Comparison of ENCODE assay signal across 8 cellular contexts in genomic region chr17:2592974-2593845, GRCh38. TPM values are rescaled to one million over a fixed set of nuclear protein-coding genes. Genes with fewer than 3 reads are reported as not detected.
DNase-seq lines count a peak whose midpoint lies in the region; TF ChIP-seq lines count a peak whose summit lies in the region.

PAFAH1B1 (plus strand) TSS chr17:2593654; CDS start chr17:2638289, 44,635 bp downstream.

- intact Hi-C loops in ovary (cut with DNase I), result loop anchor here in 1 of 4 donors (10.0 kb wide), 1 partner anchor 112 kb away; no protein-coding TSS in a partner anchor

- no peaks in the 10 kb centered on the region for H3K27me3 Mint-ChIP-seq in activated naive CD8-positive, alpha-beta T cell
- peaks cover 5% of the 10 kb centered on the region for H3K27me3 Mint-ChIP-seq in glutamatergic neuron (ENCODE audit: unreplicated experiment)

- peak; percentile 65 for DNase-seq in GM04504 (ENCODE audit: low read depth)
- peak; percentile 94 for DNase-seq in HEK293T (ENCODE audit: extremely low spot score)
- DNase-seq in MV-4-11 (lab: John Stamatoyannopoulos, UW), result peak; percentile 76
- DNase-seq in SKM-1 treated with dmso at 0.1 percent for 144 hours (lab: John Stamatoyannopoulos, UW; ENCODE audit: unreplicated experiment), result peak; percentile 61
- peak; percentile 95 for DNase-seq in glutamatergic neuron
- peak; percentile 90 to 96 (median 92) for DNase-seq in ovary

- H3K4me1 Mint-ChIP-seq in activated naive CD8-positive, alpha-beta T cell (ENCODE audit: low read depth), result peaks cover 30% of the 10 kb centered on the region
- no peaks in the 10 kb centered on the region for H3K4me1 Mint-ChIP-seq in glutamatergic neuron (ENCODE audit: low read depth, unreplicated experiment)

- CTCF ChIA-PET in HEK293T (lab: Yijun Ruan, JAX), result no interaction called here

- POLR2A ChIA-PET in HEK293T (lab: Yijun Ruan, JAX), result interaction anchor here (0.6 to 1.8 kb wide), 8 partner anchors 13 to 1043 kb away, joined by 3 to 8 read pairs (median 4); partner anchors contain the start of gene SHPK

- TF ChIP-seq POLR2A in ovary (IDR thresholded peaks at IDR 0.05), result peak; percentile 90

- TF ChIP-seq EP300 in ovary (IDR thresholded peaks at IDR 0.05), result no peak

- H3K4me1 ChIP-seq in ovary (ENCODE audit: insufficient read depth), result peaks cover 1% of the 10 kb centered on the region
- H3K4me1 ChIP-seq in thymus (ENCODE audit: control insufficient read depth, insufficient read depth, low read length), result peaks cover 4% of the 10 kb centered on the region

- H3K36me3 Mint-ChIP-seq in activated naive CD8-positive, alpha-beta T cell, result no peaks in the 10 kb centered on the region
- H3K36me3 Mint-ChIP-seq in glutamatergic neuron (ENCODE audit: unreplicated experiment), result no peaks in the 10 kb centered on the region

- H3K4me3 Mint-ChIP-seq in activated naive CD8-positive, alpha-beta T cell, result peak within 1 kb of the TSS; percentile 94
- H3K4me3 Mint-ChIP-seq in glutamatergic neuron (ENCODE audit: unreplicated experiment), result peak within 1 kb of the TSS; percentile 97

- H3K27me3 ChIP-seq in ovary, result no peaks in the 10 kb centered on the region
- H3K27me3 ChIP-seq in thymus (ENCODE audit: control insufficient read depth, insufficient read depth), result no peaks in the 10 kb centered on the region

- H3K4me3 ChIP-seq in ovary (peak within 1 kb of the TSS; percentile 100), thymus (ENCODE audit: low read length) (peak within 1 kb of the TSS; percentile 96)

- TF ChIP-seq CTCF in glutamatergic neuron (IDR thresholded peaks at IDR 0.05; ENCODE audit: partially characterized antibody, unreplicated experiment) (no peak), ovary (IDR thresholded peaks at IDR 0.05) (peak in 2 of 3 donors; percentile 36 to 38)

- H3K36me3 ChIP-seq in ovary (no peaks in the 10 kb centered on the region), thymus (ENCODE audit: control insufficient read depth, insufficient read depth) (no peaks in the 10 kb centered on the region)

- H3K9me3 ChIP-seq in ovary (no peaks in the 10 kb centered on the region), thymus (ENCODE audit: control insufficient read depth) (no peaks in the 10 kb centered on the region)

- peak within 1 kb of the TSS; percentile 97 for H3K27ac Mint-ChIP-seq in activated naive CD8-positive, alpha-beta T cell
- peak within 1 kb of the TSS; percentile 98 for H3K27ac Mint-ChIP-seq in glutamatergic neuron (ENCODE audit: unreplicated experiment)

- H3K9me3 Mint-ChIP-seq in activated naive CD8-positive, alpha-beta T cell (ENCODE audit: low read depth), result no peaks in the 10 kb centered on the region
- peaks cover 6% of the 10 kb centered on the region for H3K9me3 Mint-ChIP-seq in glutamatergic neuron (ENCODE audit: unreplicated experiment)

- 0 to 1% (median 1%) methylated on average over 52 to 89 of the region's 90 CpGs for WGBS in ovary, 3 donors
- WGBS in thymus, result under 1% methylated on average over 89 of the region's 90 CpGs

- peak within 1 kb of the TSS; percentile 94 to 100 for H3K27ac ChIP-seq in ovary
- H3K27ac ChIP-seq in thymus (ENCODE audit: low read depth), result peak within 1 kb of the TSS; percentile 98

TF ChIP-seq in HEK293T, 16 proteins besides CTCF, POLR2A, EP300 and RAD21:
- TF ChIP-seq TARDBP (IDR thresholded peaks at IDR 0.05) (no peak), ARNT (IDR thresholded peaks at IDR 0.05) (peak; percentile 38; the same call in 1 of the 2 replicates), L3MBTL2 (conservative IDR thresholded peaks at IDR 0.05) (peak; percentile 81), PKNOX1 (IDR thresholded peaks at IDR 0.05) (peak; percentile 23; the same call in 1 of the 2 replicates)

RNA-seq across cellular contexts. Expression of gene PAFAH1B1, which starts in this region (rescaled TPM):
- total RNA-seq in glutamatergic neuron (ENCODE audit: unreplicated experiment), result 296 TPM
- total RNA-seq in ovary, result 100 to 1,000 TPM in 4 of 7 donors, 10 to 100 TPM in 3; 73.6 to 125 (median 108) TPM
- 10 to 100 TPM; 36.5 to 99.0 TPM for polyA plus RNA-seq in ovary
- 52.1 TPM for polyA plus RNA-seq in thymus

Comparison
In these comparisons a context has a peak if more than half of its experiments do, and no peak if none do; other contexts are left out.
1. Peak in every context shown above with its lines: DNase-seq, H3K4me3 ChIP-seq and H3K27ac ChIP-seq.